ENCODE assay signal across 11 cellular contexts in the genomic region with DNA sequence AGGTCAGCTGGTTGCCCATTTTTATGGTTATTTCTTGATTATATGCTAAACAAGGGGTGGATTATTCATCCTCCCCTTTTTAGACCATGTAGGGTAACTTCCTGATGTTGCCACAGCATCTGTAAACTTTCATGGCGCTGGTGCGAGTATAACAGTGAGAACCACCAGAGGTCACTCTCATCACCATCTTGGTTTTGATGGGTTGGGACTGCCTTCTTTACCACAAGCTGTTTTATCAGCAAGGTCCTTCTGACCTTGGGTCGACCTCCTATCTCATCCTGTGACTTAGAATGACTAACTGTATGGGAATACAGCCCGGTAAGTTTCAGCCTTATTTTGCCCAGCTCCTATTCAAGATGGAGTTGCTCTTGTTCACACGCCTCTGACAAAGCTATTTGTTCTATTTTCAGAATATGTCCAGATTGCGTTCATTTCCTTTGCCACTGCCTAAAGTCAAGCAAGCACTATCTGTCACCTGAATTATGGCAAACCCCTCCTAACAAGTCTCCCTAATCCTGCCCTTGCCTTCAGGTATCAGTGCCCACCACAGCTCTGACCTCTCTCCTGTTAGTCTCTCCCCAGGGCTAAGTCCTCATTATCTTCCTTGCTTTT.
DNase-seq lines count a peak whose midpoint lies in the region; ATAC-seq and TF ChIP-seq lines count a peak whose summit lies in the region.
"Had no signal": no experiment of that assay in that cellular context is flagged by ENCODE, and none has a peak within 500 bp of the region (broad histone marks: within the 10 kb centered on the region; RNA-seq: fewer than 3 reads in every experiment).

No MANE protein-coding gene starts in this region.

- DNase-seq in left cardiac atrium: no peak
- DNase-seq in heart left ventricle: no peak
- peak; percentile 15 for DNase-seq in RPMI7951 (ENCODE audit: low read depth)
- DNase-seq in foreskin keratinocyte: peak in 1 of 2 donors; percentile 47
- DNase-seq in natural killer cell treated with Interleukin-12 subunit alpha and Interleukin-12 subunit beta and Interleukin-15 and Interleukin-18, amount 100 ng/mL, for 72 hours (ENCODE audit: low spot score): no peak
- no peak for DNase-seq in CD4-positive, alpha-beta memory T cell
- DNase-seq in stimulated activated CD4-positive, alpha-beta T cell treated with anti-CD3 and anti-CD28 coated beads, Interleukin-12 subunit alpha, Interleukin-12 subunit beta, amount 100 ng/mL, for 4 hours: no peak
- DNase-seq in activated CD4-positive, alpha-beta T cell treated with anti-CD3 and anti-CD28 coated beads, Interleukin-2, amount 10 ng/mL, durations not matched to agents 24 days and 14 days: no peak
- DNase-seq: activated naive CD8-positive, alpha-beta T cell treated with anti-CD3 and anti-CD28 coated beads, Interleukin-2, amount 10 ng/mL, durations not matched to agents 7 days and 5 days; stimulated activated CD4-positive, alpha-beta T cell treated with anti-CD3 and anti-CD28 coated beads, Interleukin-15, amount 100 ng/mL, for 24 hours had no signal

- intact Hi-C loops in left cardiac atrium (cut with DNase I): no loop called here
- intact Hi-C loops in heart left ventricle (cut with DNase I): no loop called here
- intact Hi-C loops in CD4-positive, alpha-beta memory T cell (cut with micrococcal nuclease): no loop called here
- intact Hi-C loops in activated CD4-positive, alpha-beta T cell treated with anti-CD3 and anti-CD28 coated beads, Interleukin-2, amount 10 ng/mL, durations not matched to agents 24 days and 14 days (cut with micrococcal nuclease): no loop called here

- no peak for TF ChIP-seq POLR2A in heart left ventricle (IDR thresholded peaks at IDR 0.05)

- CTCF ChIA-PET in CD4-positive, alpha-beta memory T cell (lab: Charles Lee; ENCODE audit: partially characterized antibody): no interaction called here

- H3K27me3 Mint-ChIP-seq in natural killer cell treated with Interleukin-12 subunit alpha and Interleukin-12 subunit beta and Interleukin-15 and Interleukin-18, amount 100 ng/mL, for 72 hours: no peaks in the 10 kb centered on the region
- H3K27me3 Mint-ChIP-seq in CD4-positive, alpha-beta memory T cell: no peaks in the 10 kb centered on the region
- no peaks in the 10 kb centered on the region for H3K27me3 Mint-ChIP-seq in activated CD4-positive, alpha-beta T cell treated with anti-CD3 and anti-CD28 coated beads, Interleukin-2, amount 10 ng/mL, durations not matched to agents 24 days and 14 days
- H3K27me3 Mint-ChIP-seq: activated naive CD8-positive, alpha-beta T cell treated with anti-CD3 and anti-CD28 coated beads, Interleukin-2, amount 10 ng/mL, durations not matched to agents 7 days and 5 days; IgD-negative memory B cell had no signal

- no peak overlapping the region for H3K4me3 ChIP-seq in heart left ventricle
- no peak overlapping the region for H3K4me3 ChIP-seq in CD4-positive, alpha-beta memory T cell (ENCODE audit: low read length in 2 of 2)

- H3K4me1 ChIP-seq in heart left ventricle (no peaks in the 10 kb centered on the region), foreskin keratinocyte (no peaks in the 10 kb centered on the region)
- H3K4me1 ChIP-seq in CD4-positive, alpha-beta memory T cell (ENCODE audit: insufficient read depth, low read length): no peaks in the 10 kb centered on the region

- TF ChIP-seq CTCF in heart left ventricle (IDR thresholded peaks at IDR 0.05): peak in 5 of 12 donors; percentile 11 to 37 (median 32)
- peak; percentile 66 for TF ChIP-seq CTCF in foreskin keratinocyte (conservative IDR thresholded peaks at IDR 0.05)

- H3K27ac ChIP-seq in heart left ventricle (no peak overlapping the region), foreskin keratinocyte (no peak overlapping the region)
- H3K27ac ChIP-seq in CD4-positive, alpha-beta memory T cell (ENCODE audit: low read depth, low read length): no peak overlapping the region

- H3K27me3 ChIP-seq in heart left ventricle: no peaks in the 10 kb centered on the region
- no peaks in the 10 kb centered on the region for H3K27me3 ChIP-seq in foreskin keratinocyte
- H3K27me3 ChIP-seq in CD4-positive, alpha-beta memory T cell (ENCODE audit: insufficient read depth, low read length): no peaks in the 10 kb centered on the region

- peaks cover 9% of the 10 kb centered on the region for H3K36me3 Mint-ChIP-seq in natural killer cell treated with Interleukin-12 subunit alpha and Interleukin-12 subunit beta and Interleukin-15 and Interleukin-18, amount 100 ng/mL, for 72 hours
- peaks cover 0 to 2% of the 10 kb centered on the region in 2 donors for H3K36me3 Mint-ChIP-seq in CD4-positive, alpha-beta memory T cell
- no peaks in the 10 kb centered on the region for H3K36me3 Mint-ChIP-seq in activated CD4-positive, alpha-beta T cell treated with anti-CD3 and anti-CD28 coated beads, Interleukin-2, amount 10 ng/mL, durations not matched to agents 24 days and 14 days (ENCODE audit: low read depth)
- H3K36me3 Mint-ChIP-seq: activated naive CD8-positive, alpha-beta T cell treated with anti-CD3 and anti-CD28 coated beads, Interleukin-2, amount 10 ng/mL, durations not matched to agents 7 days and 5 days; IgD-negative memory B cell had no signal

- no peak overlapping the region for H3K4me3 Mint-ChIP-seq in natural killer cell treated with Interleukin-12 subunit alpha and Interleukin-12 subunit beta and Interleukin-15 and Interleukin-18, amount 100 ng/mL, for 72 hours
- no peak overlapping the region for H3K4me3 Mint-ChIP-seq in CD4-positive, alpha-beta memory T cell
- no peak overlapping the region for H3K4me3 Mint-ChIP-seq in activated CD4-positive, alpha-beta T cell treated with anti-CD3 and anti-CD28 coated beads, Interleukin-2, amount 10 ng/mL, durations not matched to agents 24 days and 14 days
- H3K4me3 Mint-ChIP-seq: activated naive CD8-positive, alpha-beta T cell treated with anti-CD3 and anti-CD28 coated beads, Interleukin-2, amount 10 ng/mL, durations not matched to agents 7 days and 5 days had no signal

- no peaks in the 10 kb centered on the region for H3K4me1 Mint-ChIP-seq in natural killer cell treated with Interleukin-12 subunit alpha and Interleukin-12 subunit beta and Interleukin-15 and Interleukin-18, amount 100 ng/mL, for 72 hours (ENCODE audit: low read depth in 2 of 2)
- H3K4me1 Mint-ChIP-seq in CD4-positive, alpha-beta memory T cell: no peaks in the 10 kb centered on the region
- no peaks in the 10 kb centered on the region for H3K4me1 Mint-ChIP-seq in activated CD4-positive, alpha-beta T cell treated with anti-CD3 and anti-CD28 coated beads, Interleukin-2, amount 10 ng/mL, durations not matched to agents 24 days and 14 days
- H3K4me1 Mint-ChIP-seq: activated naive CD8-positive, alpha-beta T cell treated with anti-CD3 and anti-CD28 coated beads, Interleukin-2, amount 10 ng/mL, durations not matched to agents 7 days and 5 days; IgD-negative memory B cell had no signal

- H3K36me3 ChIP-seq in heart left ventricle: no peaks in the 10 kb centered on the region
- no peaks in the 10 kb centered on the region for H3K36me3 ChIP-seq in CD4-positive, alpha-beta memory T cell (ENCODE audit: insufficient read depth, low read length)

- H3K9me3 ChIP-seq in heart left ventricle: no peaks in the 10 kb centered on the region
- no peaks in the 10 kb centered on the region for H3K9me3 ChIP-seq in CD4-positive, alpha-beta memory T cell (ENCODE audit: control insufficient read depth in 1 of 2, low read length in 2 of 2)

- H3K27ac Mint-ChIP-seq in natural killer cell treated with Interleukin-12 subunit alpha and Interleukin-12 subunit beta and Interleukin-15 and Interleukin-18, amount 100 ng/mL, for 72 hours: no peak overlapping the region
- H3K27ac Mint-ChIP-seq in CD4-positive, alpha-beta memory T cell: no peak overlapping the region
- H3K27ac Mint-ChIP-seq in activated CD4-positive, alpha-beta T cell treated with anti-CD3 and anti-CD28 coated beads, Interleukin-2, amount 10 ng/mL, durations not matched to agents 24 days and 14 days: no peak overlapping the region
- H3K27ac Mint-ChIP-seq: activated naive CD8-positive, alpha-beta T cell treated with anti-CD3 and anti-CD28 coated beads, Interleukin-2, amount 10 ng/mL, durations not matched to agents 7 days and 5 days had no signal

- ATAC-seq in left cardiac atrium: peak; percentile 37 to 38
- ATAC-seq in heart left ventricle: no peak
- peak; percentile 49 for ATAC-seq in foreskin keratinocyte
- ATAC-seq in natural killer cell treated with Interleukin-12 subunit alpha and Interleukin-12 subunit beta and Interleukin-15 and Interleukin-18, amount 100 ng/mL, for 72 hours: no peak

- peaks cover 23% of the 10 kb centered on the region for H3K9me3 Mint-ChIP-seq in natural killer cell treated with Interleukin-12 subunit alpha and Interleukin-12 subunit beta and Interleukin-15 and Interleukin-18, amount 100 ng/mL, for 72 hours
- H3K9me3 Mint-ChIP-seq in CD4-positive, alpha-beta memory T cell: peaks cover 4 to 21% (median 13%) of the 10 kb centered on the region in 8 donors
- no peaks in the 10 kb centered on the region for H3K9me3 Mint-ChIP-seq in activated CD4-positive, alpha-beta T cell treated with anti-CD3 and anti-CD28 coated beads, Interleukin-2, amount 10 ng/mL, durations not matched to agents 24 days and 14 days

- POLR2A ChIA-PET in CD4-positive, alpha-beta memory T cell (lab: Charles Lee; ENCODE audit: partially characterized antibody): no interaction called here

- WGBS in heart left ventricle, 4 donors: 42 to 65% (median 49%) methylated on average over 6 of the region's 6 CpGs

Comparison
In these comparisons a context has a peak if more than half of its experiments do, and no peak if none do; other contexts are left out.
1. ATAC-seq: peak in left cardiac atrium (2 of 2) and foreskin keratinocyte (single experiment); none in heart left ventricle (0 of 4) and natural killer cell treated with Interleukin-12 subunit alpha and Interleukin-12 subunit beta and Interleukin-15 and Interleukin-18, amount 100 ng/mL, for 72 hours (0 of 2).